ENCODE assay signal across 19 cellular contexts in the genomic region with DNA sequence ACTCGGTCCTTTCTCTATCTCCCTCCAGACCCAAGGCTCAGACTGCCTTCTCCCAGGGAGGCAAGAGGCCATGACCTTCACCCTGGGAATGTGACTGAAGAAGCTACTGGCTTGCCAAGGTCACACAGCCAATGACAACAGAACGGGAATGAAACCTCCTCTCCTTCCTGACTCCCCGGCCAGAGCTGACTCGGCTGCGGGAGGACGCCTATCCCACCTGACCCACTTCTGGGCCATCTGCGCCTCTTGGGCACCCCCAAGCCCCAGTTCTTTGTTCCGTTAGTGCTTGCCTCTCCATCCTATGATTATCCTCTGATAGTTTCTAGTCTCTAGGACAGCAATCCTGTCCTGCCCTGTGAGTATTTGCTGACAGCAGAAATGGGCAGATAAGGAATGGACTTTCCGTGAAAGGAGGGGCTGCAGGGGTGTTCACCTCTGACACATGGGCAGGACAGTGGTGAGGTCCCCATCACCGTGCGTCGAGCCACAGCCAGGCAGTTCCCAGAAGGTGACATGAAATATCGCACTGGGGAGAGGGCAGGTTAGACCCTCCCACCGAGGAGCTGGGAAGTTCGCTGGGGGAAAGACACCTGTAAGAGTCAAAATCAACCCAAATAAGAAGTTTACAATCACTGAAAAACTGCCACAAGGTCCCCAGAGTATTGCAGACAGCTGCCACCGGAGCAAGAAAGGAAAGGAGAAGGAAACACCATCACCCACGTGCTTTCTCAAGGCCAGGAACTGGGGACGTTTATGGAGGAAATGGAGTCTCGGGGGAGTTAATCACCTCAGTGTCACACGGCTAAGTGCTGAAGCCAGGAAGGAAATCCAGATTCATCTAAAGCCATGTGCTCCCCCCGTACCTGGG.
DNase-seq lines count a peak whose midpoint lies in the region; ATAC-seq and TF ChIP-seq lines count a peak whose summit lies in the region.
"Had no signal": no experiment of that assay in that cellular context is flagged by ENCODE, and none has a peak within 500 bp of the region (broad histone marks: within the 10 kb centered on the region; RNA-seq: fewer than 3 reads in every experiment).

No MANE protein-coding gene starts in this region.

- DNase-seq in cardiac septum (ENCODE audit: low spot score), result peak; percentile 61
- no peak for DNase-seq in heart right ventricle
- peak; percentile 94 for DNase-seq in NB4 (ENCODE audit: low read depth)
- DNase-seq in left kidney (ENCODE audit: low read depth, low spot score), result peak; percentile 64
- DNase-seq in upper lobe of right lung, result peak; percentile 53
- DNase-seq in COLO668 (lab: John Stamatoyannopoulos, UW; ENCODE audit: unreplicated experiment), result no peak
- no peak for DNase-seq in foreskin keratinocyte
- DNase-seq: activated CD4-positive, alpha-beta T cell treated with anti-CD3 and anti-CD28 coated beads, Interleukin-2, amount 10 ng/mL, durations not matched to agents 7 days and 5 days; activated naive CD8-positive, alpha-beta T cell treated with anti-CD3 and anti-CD28 coated beads, Interleukin-2, amount 10 ng/mL, durations not matched to agents 7 days and 5 days; EL; NCI-H187; NCI-H2227 treated with DMSO at 0.1 percent for 48 hours; NCI-H748 treated with DMSO at 0.1 percent for 48 hours; occipital lobe had no signal

- H3K4me1 ChIP-seq in heart right ventricle (peaks cover 0 to 12% (median 0%) of the 10 kb centered on the region in 9 donors), upper lobe of right lung (no peaks in the 10 kb centered on the region), foreskin keratinocyte (no peaks in the 10 kb centered on the region)

- intact Hi-C loops in cardiac septum (cut with DNase I) (no loop called here), heart right ventricle (cut with DNase I) (no loop called here), upper lobe of right lung (cut with DNase I) (no loop called here)

- H3K27me3 ChIP-seq in heart right ventricle (peaks cover 4 to 98% (median 97%) of the 10 kb centered on the region in 7 donors), upper lobe of right lung (peaks cover 78% of the 10 kb centered on the region), foreskin keratinocyte (peaks cover 56% of the 10 kb centered on the region)

- no peak overlapping the region for H3K4me3 ChIP-seq in heart right ventricle
- H3K4me3 ChIP-seq in NB4 (ENCODE audit: low read depth, low read length), result no peak overlapping the region
- no peak overlapping the region for H3K4me3 ChIP-seq in upper lobe of right lung
- H3K4me3 ChIP-seq: hepatocyte, lung had no signal

- H3K36me3 ChIP-seq in heart right ventricle (no peaks in the 10 kb centered on the region), upper lobe of right lung (no peaks in the 10 kb centered on the region)
- H3K36me3 ChIP-seq: BE2C had no signal

- ATAC-seq in heart right ventricle, result no peak
- ATAC-seq in upper lobe of right lung, result peak; percentile 45
- no peak for ATAC-seq in HG03039 (IDR thresholded peaks at IDR 0.05; ENCODE audit: unreplicated experiment)
- no peak for ATAC-seq in foreskin keratinocyte

- H3K27ac ChIP-seq in heart right ventricle (no peak overlapping the region), upper lobe of right lung (no peak overlapping the region), foreskin keratinocyte (no peak overlapping the region)
- H3K27ac ChIP-seq: hepatocyte, HL-60 had no signal

- no peaks in the 10 kb centered on the region for H3K9me3 ChIP-seq in heart right ventricle
- H3K9me3 ChIP-seq in upper lobe of right lung, result no peaks in the 10 kb centered on the region
- H3K9me3 ChIP-seq: BE2C had no signal

- TF ChIP-seq POLR2A in NB4 (IDR thresholded peaks at IDR 0.05; ENCODE audit: extremely low read depth, insufficient read length), result no peak

- 34 to 36% methylated on average over 21 of the region's 21 CpGs for WGBS in heart right ventricle, 2 donors

- TF ChIP-seq CTCF in heart right ventricle (IDR thresholded peaks at IDR 0.05) (no peak), NB4 (IDR thresholded peaks at IDR 0.05; ENCODE audit: low read depth, low read length) (no peak), upper lobe of right lung (IDR thresholded peaks at IDR 0.05) (no peak), foreskin keratinocyte (conservative IDR thresholded peaks at IDR 0.05) (no peak)

Comparison
In these comparisons a context has a peak if more than half of its experiments do, and no peak if none do; other contexts are left out.
1. DNase-seq: peak in cardiac septum (single experiment), NB4 (single experiment), left kidney (single experiment) and upper lobe of right lung (single experiment); none in heart right ventricle (0 of 2), COLO668 (single experiment) and foreskin keratinocyte (0 of 2).